Comparison of ENCODE assay signal across 1 cellular context in the genomic region with DNA sequence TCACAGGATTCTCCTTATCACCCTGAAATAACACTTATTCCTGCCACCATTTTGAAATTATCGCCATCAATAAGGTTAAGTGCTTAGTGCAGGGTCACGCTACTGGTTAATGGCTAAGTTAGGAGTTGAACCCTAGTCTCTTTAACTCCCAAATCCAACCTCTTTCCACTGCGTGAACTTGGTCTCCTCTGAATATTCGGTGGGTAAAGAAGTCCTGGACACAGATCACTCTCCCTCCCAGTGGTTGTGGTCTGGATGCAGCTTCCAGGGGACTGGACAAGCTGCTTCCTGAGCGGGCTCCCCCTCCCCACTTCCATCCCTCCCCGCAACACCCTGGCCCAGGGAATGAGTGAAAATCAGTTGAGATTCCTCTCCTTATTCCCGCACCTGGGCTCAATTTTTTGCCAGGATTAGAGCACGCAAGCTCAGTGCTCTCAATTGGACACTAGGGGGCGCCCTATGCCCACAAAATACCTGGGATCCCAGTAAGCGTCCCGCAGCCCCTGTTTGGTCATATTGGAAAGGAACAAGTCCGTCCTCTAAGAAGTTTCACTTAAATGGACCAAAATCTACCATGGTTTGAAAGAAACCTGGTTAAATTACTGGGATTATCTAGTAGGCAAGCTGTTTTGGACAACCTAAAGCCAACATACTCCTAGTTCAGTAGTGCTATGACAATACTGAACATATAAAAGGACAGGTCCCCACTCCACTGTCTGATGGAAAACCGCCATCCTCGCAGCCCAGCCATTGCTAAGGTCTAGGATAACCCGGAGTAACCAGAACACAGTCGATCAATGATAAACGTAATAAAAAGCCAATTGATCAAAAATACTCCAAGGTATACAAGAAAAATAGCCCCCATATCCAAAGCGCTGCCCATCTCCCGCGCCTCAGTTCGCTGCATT.
TF ChIP-seq lines count a peak whose summit lies in the region.

No MANE protein-coding gene starts in this region.

TF ChIP-seq in H1, 55 proteins besides CTCF, POLR2A, EP300 and RAD21:
- TF ChIP-seq KDM1A (IDR thresholded peaks at IDR 0.05; ENCODE audit: borderline replicate concordance, low read length) (no peak), CEBPB (IDR thresholded peaks at IDR 0.05; ENCODE audit: low read depth, low read length) (no peak), BRCA1 (IDR thresholded peaks at IDR 0.05; ENCODE audit: low read depth, low read length) (no peak), SP1 (IDR thresholded peaks at IDR 0.05; ENCODE audit: low read depth, low read length) (no peak), NRF1 (IDR thresholded peaks at IDR 0.05; ENCODE audit: low read depth, low read length) (no peak), TBP (IDR thresholded peaks at IDR 0.05; ENCODE audit: low read depth, low read length) (0 out of 2 replicates have a peak, but pooled peaks have one; percentile 9), GABPA (IDR thresholded peaks at IDR 0.05; ENCODE audit: borderline replicate concordance, insufficient read depth, low read length) (no peak), SP4 (IDR thresholded peaks at IDR 0.05; ENCODE audit: low read length) (0 out of 2 replicates have a peak, but pooled peaks have one; percentile 44), TCF12 (IDR thresholded peaks at IDR 0.05; ENCODE audit: low read depth, low read length) (0 out of 2 replicates have a peak, but pooled peaks have one; percentile 32), ASH2L (IDR thresholded peaks at IDR 0.05; ENCODE audit: low read length) (peak; percentile 26), MAFK (IDR thresholded peaks at IDR 0.05; ENCODE audit: low read depth, low read length) (no peak), CTBP2 (IDR thresholded peaks at IDR 0.05; ENCODE audit: borderline replicate concordance, insufficient read depth, insufficient read length, low read length) (no peak)
- TF ChIP-seq, protein P1, sequence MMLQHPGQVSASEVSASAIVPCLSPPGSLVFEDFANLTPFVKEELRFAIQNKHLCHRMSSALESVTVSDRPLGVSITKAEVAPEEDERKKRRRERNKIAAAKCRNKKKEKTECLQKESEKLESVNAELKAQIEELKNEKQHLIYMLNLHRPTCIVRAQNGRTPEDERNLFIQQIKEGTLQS (IDR thresholded peaks at IDR 0.05; ENCODE audit: insufficient read depth, low read depth, low read length), result no peak
TF ChIP-seq in H1: peak in this region for 4.
